11 cellular contexts compared by ENCODE assay signal in genomic region chr20:62598761-62599194, GRCh38. TPM values are rescaled to one million over a fixed set of nuclear protein-coding genes. Genes with fewer than 3 reads are reported as not detected.
DNase-seq lines count a peak whose midpoint lies in the region.
"Had no signal": no experiment of that assay in that cellular context is flagged by ENCODE, and none has a peak within 500 bp of the region (broad histone marks: within the 10 kb centered on the region; RNA-seq: fewer than 3 reads in every experiment).

No MANE protein-coding gene starts in this region.

- peaks cover 90% of the 10 kb centered on the region for H3K4me1 Mint-ChIP-seq in dendritic cell treated with granulocyte-macrophage colony-stimulating factor and Interleukin-4, amounts not matched to agents 40 ng/mL and 50 ng/mL, for 4 days (ENCODE audit: low read depth)

- intact Hi-C loops in dendritic cell treated with granulocyte-macrophage colony-stimulating factor and Interleukin-4, amounts not matched to agents 40 ng/mL and 50 ng/mL, for 4 days (cut with micrococcal nuclease), result no loop called here

- peak overlapping the region; percentile 69 for H3K27ac Mint-ChIP-seq in dendritic cell treated with granulocyte-macrophage colony-stimulating factor and Interleukin-4, amounts not matched to agents 40 ng/mL and 50 ng/mL, for 4 days
- H3K27ac Mint-ChIP-seq: natural killer cell had no signal

- peaks cover 25% of the 10 kb centered on the region for H3K27me3 Mint-ChIP-seq in dendritic cell treated with granulocyte-macrophage colony-stimulating factor and Interleukin-4, amounts not matched to agents 40 ng/mL and 50 ng/mL, for 4 days

- no peaks in the 10 kb centered on the region for H3K36me3 Mint-ChIP-seq in dendritic cell treated with granulocyte-macrophage colony-stimulating factor and Interleukin-4, amounts not matched to agents 40 ng/mL and 50 ng/mL, for 4 days (ENCODE audit: low read depth)
- H3K36me3 Mint-ChIP-seq: natural killer cell had no signal

- H3K9me3 Mint-ChIP-seq in dendritic cell treated with granulocyte-macrophage colony-stimulating factor and Interleukin-4, amounts not matched to agents 40 ng/mL and 50 ng/mL, for 4 days, result no peaks in the 10 kb centered on the region
- H3K9me3 Mint-ChIP-seq: natural killer cell had no signal

- DNase-seq in 8988T (peak; percentile 55), Daoy (ENCODE audit: low read depth) (peak; percentile 75), NCI-H69 (lab: John Stamatoyannopoulos, UW) (peak; percentile 47), T-helper 9 cell (no peak), DMS79 treated with DMSO at 0.1 percent for 48 hours (lab: John Stamatoyannopoulos, UW) (no peak), ureter (ENCODE audit: low spot score) (no peak), NCI-H2227 (lab: John Stamatoyannopoulos, UW; ENCODE audit: unreplicated experiment) (no peak)
- DNase-seq: activated gamma-delta T cell treated with Interleukin-2 at 50 U/mL for 16 hours, natural killer cell, NCI-H1105 had no signal

- no peak overlapping the region for H3K4me3 Mint-ChIP-seq in dendritic cell treated with granulocyte-macrophage colony-stimulating factor and Interleukin-4, amounts not matched to agents 40 ng/mL and 50 ng/mL, for 4 days
- H3K4me3 Mint-ChIP-seq: natural killer cell had no signal

RNA-seq across cellular contexts. Expression of gene SLCO4A1, which starts 43.5 kb away (rescaled TPM):
- 15.4 and 16.3 TPM in 2 replicates for total RNA-seq in Daoy (2014; rRNA removed; shearing (Covaris generic))
- total RNA-seq in ureter, result 33.2 TPM

Comparison
In these comparisons a context has a peak if more than half of its experiments do, and no peak if none do; other contexts are left out.
1. DNase-seq: peak in 8988T (single experiment), Daoy (single experiment) and NCI-H69 (single experiment); none in T-helper 9 cell (single experiment), DMS79 treated with DMSO at 0.1 percent for 48 hours (single experiment), ureter (single experiment) and NCI-H2227 (single experiment).